ENCODE assay signal across 24 cellular contexts in genomic region chr5:59484618-59485017, GRCh38.
A peak's percentile ranks its signal among the peaks of the same experiment; 100 is the strongest.
DNase-seq lines count a peak whose midpoint lies in the region; ATAC-seq and TF ChIP-seq lines count a peak whose summit lies in the region.
"Had no signal": no experiment of that assay in that cellular context is flagged by ENCODE, and none has a peak within 500 bp of the region (broad histone marks: within the 10 kb centered on the region; RNA-seq: fewer than 3 reads in every experiment).

No MANE protein-coding gene starts in this region.

- POLR2A ChIA-PET in WTC11 (lab: Charles Lee) = no interaction called here

- peak; percentile 67 to 86 for ATAC-seq in activated naive CD4-positive, alpha-beta T cell treated with anti-CD3 and anti-CD28 coated beads, Interleukin-2, amount 50 U/mL, for 72 hours
- no peak for ATAC-seq in WTC11
- ATAC-seq in stimulated activated naive CD8-positive, alpha-beta T cell treated with anti-CD3 and anti-CD28 coated beads, Interleukin-15, Interleukin-2, amounts not matched to agents 100 U/mL and 50 U/mL, for 24 hours = peak; percentile 49
- ATAC-seq in HG02981 (IDR thresholded peaks at IDR 0.05; ENCODE audit: unreplicated experiment) = no peak
- ATAC-seq: sciatic nerve, T-cell had no signal

- DNase-seq in activated naive CD4-positive, alpha-beta T cell treated with anti-CD3 and anti-CD28 coated beads, Interleukin-2, amount 50 U/mL, for 72 hours (ENCODE audit: low spot score in 2 of 2) = no peak
- DNase-seq in activated naive CD4-positive, alpha-beta T cell (lab: John Stamatoyannopoulos, UW) = no peak
- DNase-seq in WTC11 (ENCODE audit: low spot score) = no peak
- DNase-seq in fibroblast of mammary gland (ENCODE audit: low read depth) = peak; percentile 10
- no peak for DNase-seq in stimulated activated naive CD8-positive, alpha-beta T cell treated with anti-CD3 and anti-CD28 coated beads, Interleukin-15, Interleukin-2, amounts not matched to agents 100 U/mL and 50 U/mL, for 24 hours
- no peak for DNase-seq in NCI-H128 (lab: John Stamatoyannopoulos, UW; ENCODE audit: unreplicated experiment)
- no peak for DNase-seq in stimulated activated CD4-positive, alpha-beta T cell treated with anti-CD3 and anti-CD28 coated beads, Interleukin-2, amount 100 ng/mL, for 24 hours
- DNase-seq: activated CD4-positive, alpha-beta T cell treated with anti-CD3 and anti-CD28 coated beads, Interleukin-2, amount 50 U/mL, for 48 hours; activated effector memory CD4-positive, alpha-beta T cell treated with Interleukin-2 at 50 U/mL for 16 hours; CD8-positive, alpha-beta memory T cell; effector CD8-positive, alpha-beta T cell; left ventricle myocardium inferior; NCI-H1092; NCI-H2081 treated with DMSO at 0.1 percent for 48 hours; NCI-H510A treated with DMSO at 0.1 percent for 48 hours; ovary; Right ventricle myocardium superior; stimulated activated naive CD4-positive, alpha-beta T cell treated with Interleukin-2 at 50 U/mL for 16 hours; T-cell had no signal

- H3K27me3 Mint-ChIP-seq in WTC11 (ENCODE audit: low read depth) = no peaks in the 10 kb centered on the region
- H3K27me3 Mint-ChIP-seq: T-cell, type B pancreatic cell had no signal

- no peaks in the 10 kb centered on the region for H3K36me3 Mint-ChIP-seq in activated naive CD4-positive, alpha-beta T cell treated with anti-CD3 and anti-CD28 coated beads, Interleukin-2, amount 50 U/mL, for 72 hours
- no peaks in the 10 kb centered on the region for H3K36me3 Mint-ChIP-seq in WTC11
- H3K36me3 Mint-ChIP-seq: CD8-positive, alpha-beta memory T cell; T-cell had no signal

- peaks cover 33% of the 10 kb centered on the region for H3K4me1 Mint-ChIP-seq in WTC11
- H3K4me1 Mint-ChIP-seq: CD8-positive, alpha-beta memory T cell; T-cell had no signal

- no peak overlapping the region for H3K4me3 Mint-ChIP-seq in WTC11
- H3K4me3 Mint-ChIP-seq: CD8-positive, alpha-beta memory T cell; T-cell; type B pancreatic cell had no signal

- H3K4me3 ChIP-seq in fibroblast of mammary gland (ENCODE audit: control insufficient read depth, low read depth, low read length) = no peak overlapping the region
- H3K4me3 ChIP-seq: ascending aorta, esophagus muscularis mucosa, left ventricle myocardium inferior, ovary had no signal

- H3K27ac Mint-ChIP-seq in activated naive CD4-positive, alpha-beta T cell treated with anti-CD3 and anti-CD28 coated beads, Interleukin-2, amount 50 U/mL, for 72 hours = peak overlapping the region; percentile 53 to 89
- H3K27ac Mint-ChIP-seq in WTC11 = peak overlapping the region; percentile 53
- H3K27ac Mint-ChIP-seq: CD8-positive, alpha-beta memory T cell; T-cell; type B pancreatic cell had no signal

- H3K9me3 Mint-ChIP-seq in activated naive CD4-positive, alpha-beta T cell treated with anti-CD3 and anti-CD28 coated beads, Interleukin-2, amount 50 U/mL, for 72 hours = peaks cover 0 to 5% of the 10 kb centered on the region in 2 donors
- H3K9me3 Mint-ChIP-seq in WTC11 = no peaks in the 10 kb centered on the region
- H3K9me3 Mint-ChIP-seq: CD8-positive, alpha-beta memory T cell; T-cell; type B pancreatic cell had no signal

- no peak for TF ChIP-seq CTCF in WTC11 (IDR thresholded peaks at IDR 0.05)
- no peak for TF ChIP-seq CTCF in fibroblast of mammary gland (conservative IDR thresholded peaks at IDR 0.05; ENCODE audit: control insufficient read depth, insufficient read depth, low read depth, low read length)

- CTCF ChIA-PET in WTC11 (lab: Charles Lee) = no interaction called here

TF ChIP-seq in WTC11, 78 proteins besides CTCF, POLR2A, EP300 and RAD21:
- TF ChIP-seq, protein P1, sequence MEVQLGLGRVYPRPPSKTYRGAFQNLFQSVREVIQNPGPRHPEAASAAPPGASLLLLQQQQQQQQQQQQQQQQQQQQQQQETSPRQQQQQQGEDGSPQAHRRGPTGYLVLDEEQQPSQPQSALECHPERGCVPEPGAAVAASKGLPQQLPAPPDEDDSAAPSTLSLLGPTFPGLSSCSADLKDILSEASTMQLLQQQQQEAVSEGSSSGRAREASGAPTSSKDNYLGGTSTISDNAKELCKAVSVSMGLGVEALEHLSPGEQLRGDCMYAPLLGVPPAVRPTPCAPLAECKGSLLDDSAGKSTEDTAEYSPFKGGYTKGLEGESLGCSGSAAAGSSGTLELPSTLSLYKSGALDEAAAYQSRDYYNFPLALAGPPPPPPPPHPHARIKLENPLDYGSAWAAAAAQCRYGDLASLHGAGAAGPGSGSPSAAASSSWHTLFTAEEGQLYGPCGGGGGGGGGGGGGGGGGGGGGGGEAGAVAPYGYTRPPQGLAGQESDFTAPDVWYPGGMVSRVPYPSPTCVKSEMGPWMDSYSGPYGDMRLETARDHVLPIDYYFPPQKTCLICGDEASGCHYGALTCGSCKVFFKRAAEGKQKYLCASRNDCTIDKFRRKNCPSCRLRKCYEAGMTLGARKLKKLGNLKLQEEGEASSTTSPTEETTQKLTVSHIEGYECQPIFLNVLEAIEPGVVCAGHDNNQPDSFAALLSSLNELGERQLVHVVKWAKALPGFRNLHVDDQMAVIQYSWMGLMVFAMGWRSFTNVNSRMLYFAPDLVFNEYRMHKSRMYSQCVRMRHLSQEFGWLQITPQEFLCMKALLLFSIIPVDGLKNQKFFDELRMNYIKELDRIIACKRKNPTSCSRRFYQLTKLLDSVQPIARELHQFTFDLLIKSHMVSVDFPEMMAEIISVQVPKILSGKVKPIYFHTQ (CRISPR knock-in tag; IDR thresholded peaks at IDR 0.05) = no peak
- TF ChIP-seq ZNF121 (CRISPR knock-in tag; IDR thresholded peaks at IDR 0.05) (no peak), ETV6 (CRISPR knock-in tag; IDR thresholded peaks at IDR 0.05) (no peak), ZSCAN18 (CRISPR knock-in tag; IDR thresholded peaks at IDR 0.05) (no peak), OVOL2 (CRISPR knock-in tag; IDR thresholded peaks at IDR 0.05; ENCODE audit: borderline replicate concordance) (no peak), MYBL2 (CRISPR knock-in tag; IDR thresholded peaks at IDR 0.05) (no peak), RELA (CRISPR knock-in tag; IDR thresholded peaks at IDR 0.05; ENCODE audit: borderline replicate concordance) (no peak), TP53 (CRISPR knock-in tag; IDR thresholded peaks at IDR 0.05) (no peak), FOXJ3 (CRISPR knock-in tag; IDR thresholded peaks at IDR 0.05; ENCODE audit: borderline replicate concordance) (no peak), IRF1 (CRISPR knock-in tag; IDR thresholded peaks at IDR 0.05) (no peak), NR2C2 (CRISPR knock-in tag; IDR thresholded peaks at IDR 0.05) (no peak), IRF2 (CRISPR knock-in tag; IDR thresholded peaks at IDR 0.05; ENCODE audit: borderline replicate concordance, low read depth) (no peak), GRHL2 (CRISPR knock-in tag; IDR thresholded peaks at IDR 0.05; ENCODE audit: insufficient replicate concordance, severe bottlenecking) (no peak), ZNF423 (CRISPR knock-in tag; IDR thresholded peaks at IDR 0.05) (no peak), ZBTB21 (CRISPR knock-in tag; IDR thresholded peaks at IDR 0.05; ENCODE audit: borderline replicate concordance) (no peak), TCF7 (CRISPR knock-in tag; IDR thresholded peaks at IDR 0.05; ENCODE audit: low read depth) (no peak)
- TF ChIP-seq, protein P2, sequence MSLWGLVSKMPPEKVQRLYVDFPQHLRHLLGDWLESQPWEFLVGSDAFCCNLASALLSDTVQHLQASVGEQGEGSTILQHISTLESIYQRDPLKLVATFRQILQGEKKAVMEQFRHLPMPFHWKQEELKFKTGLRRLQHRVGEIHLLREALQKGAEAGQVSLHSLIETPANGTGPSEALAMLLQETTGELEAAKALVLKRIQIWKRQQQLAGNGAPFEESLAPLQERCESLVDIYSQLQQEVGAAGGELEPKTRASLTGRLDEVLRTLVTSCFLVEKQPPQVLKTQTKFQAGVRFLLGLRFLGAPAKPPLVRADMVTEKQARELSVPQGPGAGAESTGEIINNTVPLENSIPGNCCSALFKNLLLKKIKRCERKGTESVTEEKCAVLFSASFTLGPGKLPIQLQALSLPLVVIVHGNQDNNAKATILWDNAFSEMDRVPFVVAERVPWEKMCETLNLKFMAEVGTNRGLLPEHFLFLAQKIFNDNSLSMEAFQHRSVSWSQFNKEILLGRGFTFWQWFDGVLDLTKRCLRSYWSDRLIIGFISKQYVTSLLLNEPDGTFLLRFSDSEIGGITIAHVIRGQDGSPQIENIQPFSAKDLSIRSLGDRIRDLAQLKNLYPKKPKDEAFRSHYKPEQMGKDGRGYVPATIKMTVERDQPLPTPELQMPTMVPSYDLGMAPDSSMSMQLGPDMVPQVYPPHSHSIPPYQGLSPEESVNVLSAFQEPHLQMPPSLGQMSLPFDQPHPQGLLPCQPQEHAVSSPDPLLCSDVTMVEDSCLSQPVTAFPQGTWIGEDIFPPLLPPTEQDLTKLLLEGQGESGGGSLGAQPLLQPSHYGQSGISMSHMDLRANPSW (CRISPR knock-in tag; conservative IDR thresholded peaks at IDR 0.05; ENCODE audit: low read depth) = no peak

Comparison
In these comparisons a context has a peak if more than half of its experiments do, and no peak if none do; other contexts are left out.
1. ATAC-seq: peak in activated naive CD4-positive, alpha-beta T cell treated with anti-CD3 and anti-CD28 coated beads, Interleukin-2, amount 50 U/mL, for 72 hours (2 of 2) and stimulated activated naive CD8-positive, alpha-beta T cell treated with anti-CD3 and anti-CD28 coated beads, Interleukin-15, Interleukin-2, amounts not matched to agents 100 U/mL and 50 U/mL, for 24 hours (single experiment); none in WTC11 (single experiment) and HG02981 (single experiment).